8 cellular contexts compared by ENCODE assay signal in the genomic region with DNA sequence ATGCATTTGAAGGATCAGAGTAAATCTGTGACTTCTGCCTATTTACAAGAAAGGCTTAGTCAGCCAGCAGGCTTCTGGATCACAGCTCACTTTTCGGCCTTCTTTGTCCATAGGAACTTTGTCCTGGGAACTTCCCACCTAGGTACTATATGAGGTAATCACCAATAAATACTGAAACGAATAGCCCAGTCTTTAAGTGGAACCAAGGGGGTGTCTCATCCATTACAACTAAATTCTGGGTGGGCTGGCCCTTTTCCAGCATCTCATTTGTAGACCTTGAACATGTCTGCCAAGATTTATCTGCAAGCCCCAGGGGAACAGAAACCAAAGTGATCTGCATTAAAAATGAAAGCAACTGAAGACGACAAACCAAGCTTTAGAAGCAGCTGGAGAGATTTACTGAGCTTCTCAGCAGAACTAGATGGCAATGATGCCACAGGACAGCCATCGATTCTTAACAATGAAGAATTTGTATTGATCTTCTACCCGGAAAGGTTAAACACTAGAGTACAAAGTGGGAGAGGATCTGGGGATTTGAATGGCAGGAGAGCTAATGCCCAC. TPM values are rescaled to one million over a fixed set of nuclear protein-coding genes. Genes with fewer than 3 reads are reported as not detected.
DNase-seq lines count a peak whose midpoint lies in the region; ATAC-seq and TF ChIP-seq lines count a peak whose summit lies in the region.

No MANE protein-coding gene starts in this region.

- no peaks in the 10 kb centered on the region for H3K36me3 ChIP-seq in BLaER1 treated with 17β-estradiol and CSF1 and Interleukin-3, amounts not matched to agents 10 nM and 100 nM

- peaks cover 5 to 19% (median 12%) of the 10 kb centered on the region in 10 experiments; a peak in 18 of 20 replicates for H3K4me1 ChIP-seq in BLaER1 treated with 17β-estradiol and CSF1 and Interleukin-3, amounts not matched to agents 10 nM and 100 nM

- peak overlapping the region; percentile 34 to 71 (median 47) for H3K4me2 ChIP-seq in BLaER1 treated with 17β-estradiol and CSF1 and Interleukin-3, amounts not matched to agents 10 nM and 100 nM

- peak; percentile 22 for DNase-seq in GM19238 (ENCODE audit: insufficient read length, low spot score)
- DNase-seq in RPMI8226, result peak; percentile 75
- peak; percentile 58 for DNase-seq in left kidney (ENCODE audit: low read depth, low spot score)
- DNase-seq in 8988T, result no peak
- no peak for DNase-seq in omental fat pad (ENCODE audit: low spot score)

- no peaks in the 10 kb centered on the region for H4K20me1 ChIP-seq in BLaER1 treated with 17β-estradiol and CSF1 and Interleukin-3, amounts not matched to agents 10 nM and 100 nM

- ATAC-seq in GM19455 (IDR thresholded peaks at IDR 0.05; ENCODE audit: unreplicated experiment), result no peak
- no peak for ATAC-seq in HG02763 (IDR thresholded peaks at IDR 0.05; ENCODE audit: unreplicated experiment)
- ATAC-seq in omental fat pad (ENCODE audit: low FRiP score), result no peak

- TF ChIP-seq CTCF in omental fat pad (IDR thresholded peaks at IDR 0.05), result no peak

- no peak overlapping the region for H3K9ac ChIP-seq in BLaER1 treated with 17β-estradiol and CSF1 and Interleukin-3, amounts not matched to agents 10 nM and 100 nM

- no peak overlapping the region for H3K27ac ChIP-seq in BLaER1 treated with 17β-estradiol and CSF1 and Interleukin-3, amounts not matched to agents 10 nM and 100 nM

- no peaks in the 10 kb centered on the region for H3K27me3 ChIP-seq in BLaER1 treated with 17β-estradiol and CSF1 and Interleukin-3, amounts not matched to agents 10 nM and 100 nM

- no peak overlapping the region for H3K4me3 ChIP-seq in BLaER1 treated with 17β-estradiol and CSF1 and Interleukin-3, amounts not matched to agents 10 nM and 100 nM

- H3K9me3 ChIP-seq in BLaER1 treated with 17β-estradiol and CSF1 and Interleukin-3, amounts not matched to agents 10 nM and 100 nM (replicated peaks in 1 of 11), result no peaks in the 10 kb centered on the region

RNA-seq across cellular contexts. Expression of a gene that starts 55.5 kb away (rescaled TPM):
- total RNA-seq in omental fat pad, result 10 to 100 TPM; 10.1 to 19.1 (median 18.4) TPM

Comparison
In these comparisons a context has a peak if more than half of its experiments do, and no peak if none do; other contexts are left out.
1. DNase-seq: peak in GM19238 (single experiment), RPMI8226 (single experiment) and left kidney (single experiment); none in 8988T (single experiment) and omental fat pad (single experiment).